Comparison of ENCODE assay signal across 39 cellular contexts in the genomic region with DNA sequence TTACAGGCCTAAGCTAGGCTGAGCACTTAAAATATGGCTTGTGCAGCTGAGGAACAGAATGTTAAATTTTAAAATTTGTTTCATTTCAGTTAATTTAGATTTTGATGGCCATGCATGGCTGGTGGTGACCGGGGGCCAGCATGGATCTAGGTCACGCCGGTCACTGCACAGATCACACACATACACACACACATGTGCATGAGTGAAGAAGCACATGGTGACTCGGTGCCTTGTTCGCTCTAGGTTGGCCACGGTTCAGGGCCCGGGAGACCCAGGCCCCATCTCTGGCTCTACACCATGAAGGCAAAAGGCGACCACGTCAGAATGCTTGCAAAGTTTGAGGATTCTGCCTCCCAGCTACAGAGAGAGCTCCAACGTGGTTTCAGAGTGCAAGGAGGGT. TPM values are rescaled to one million over a fixed set of nuclear protein-coding genes. Genes with fewer than 3 reads are reported as not detected.
"Had no signal": no experiment of that assay in that cellular context is flagged by ENCODE, and none has a peak within 500 bp of the region (broad histone marks: within the 10 kb centered on the region; RNA-seq: fewer than 3 reads in every experiment).

No MANE protein-coding gene starts in this region.

- DNase-seq: Karpas-422, Kasumi-1, MG63, MM.1S, MV-4-11, NCI-H1048, NCI-H1092, NCI-H1092 treated with DMSO at 0.1 percent for 48 hours, NCI-H1105, NCI-H1105 treated with DMSO at 0.1 percent for 48 hours, NCI-H1417 treated with DMSO at 0.1 percent for 48 hours, NCI-H1436, NCI-H1436 treated with DMSO at 0.1 percent for 48 hours, NCI-H146, NCI-H1694, NCI-H1694 treated with DMSO at 0.1 percent for 48 hours, NCI-H187, NCI-H187 treated with DMSO at 0.1 percent for 48 hours, NCI-H1930, NCI-H2029, NCI-H2029 treated with DMSO at 0.1 percent for 48 hours, NCI-H2081, NCI-H2081 treated with DMSO at 0.1 percent for 48 hours, NCI-H2107, NCI-H2171, NCI-H2171 treated with DMSO at 0.1 percent for 48 hours, NCI-H2227 treated with DMSO at 0.1 percent for 48 hours, NCI-H226, NCI-H345, NCI-H446, NCI-H446 treated with DMSO at 0.1 percent for 48 hours, NCI-H510A, NCI-H510A treated with DMSO at 0.1 percent for 48 hours, NCI-H524, NCI-H524 treated with DMSO at 0.1 percent for 48 hours had no signal

- H3K9me3 ChIP-seq: MG63 had no signal

- H3K27me3 ChIP-seq: MG63 had no signal

- H3K36me3 ChIP-seq: MG63 had no signal

- H3K4me3 ChIP-seq: MG63 had no signal

RNA-seq across cellular contexts. Expression of gene ZFR2, which starts 28.0 kb away (rescaled TPM):
- total RNA-seq: LHCN-M2, M059J, MCF 10A, NCI-H460 had no signal

RNA-seq across cellular contexts. Expression of gene ATCAY, which starts 39.7 kb away (rescaled TPM):
- total RNA-seq: MCF 10A, NCI-H460 had no signal

RNA-seq across cellular contexts. Expression of gene MATK, which starts 54.6 kb away (rescaled TPM):
- total RNA-seq: LHCN-M2, M059J, MCF 10A, NCI-H460 had no signal
